ENCODE assay signal across 8 cellular contexts in genomic region chr7:128939861-128940410, GRCh38. TPM values are rescaled to one million over a fixed set of nuclear protein-coding genes. Genes with fewer than 3 reads are reported as not detected.
A peak's percentile ranks its signal among the peaks of the same experiment; 100 is the strongest.
DNase-seq lines count a peak whose midpoint lies in the region; ATAC-seq and TF ChIP-seq lines count a peak whose summit lies in the region.

No MANE protein-coding gene starts in this region.

- H3K4me2 ChIP-seq in mesenchymal stem cell (ENCODE audit: low read length, poor library complexity, severe bottlenecking) = no peak overlapping the region

- H2BK120ac ChIP-seq in mesenchymal stem cell (ENCODE audit: low read depth, low read length) = no peak overlapping the region

- H3K4me3 ChIP-seq in vagina = no peak overlapping the region
- H3K4me3 ChIP-seq in mesenchymal stem cell (ENCODE audit: insufficient read depth in 1 of 2, low read depth in 1 of 2, low read length in 2 of 2) = no peak overlapping the region

- no peak overlapping the region for H3K27ac ChIP-seq in vagina
- H3K27ac ChIP-seq in mesenchymal stem cell (ENCODE audit: low read length, poor library complexity, severe bottlenecking) = no peak overlapping the region

- no peaks in the 10 kb centered on the region for H3K27me3 ChIP-seq in vagina
- peaks cover 50 to 73% of the 10 kb centered on the region in 2 experiments for H3K27me3 ChIP-seq in mesenchymal stem cell (ENCODE audit: control insufficient read depth in 1 of 2, insufficient read depth in 1 of 2, low read length in 2 of 2)

- intact Hi-C loops in vagina (cut with DNase I) = no loop called here

- peak; percentile 28 for ATAC-seq in HG02943 (IDR thresholded peaks at IDR 0.05; ENCODE audit: low read depth, unreplicated experiment)
- peak; percentile 62 for ATAC-seq in stimulated activated memory B cell treated with anti-CD40 and anti-IgM and Interleukin-4, amounts not matched to agents 10 μg/mL and 1 μg/mL and 100 μg/mL, for 72 hours

- H3K9me3 ChIP-seq in vagina (no peaks in the 10 kb centered on the region), mesenchymal stem cell (ENCODE audit: control insufficient read depth, low read length) (no peaks in the 10 kb centered on the region)

- H3K23ac ChIP-seq in mesenchymal stem cell (ENCODE audit: low read length in 2 of 2) = no peak overlapping the region

- no peak overlapping the region for H2BK12ac ChIP-seq in mesenchymal stem cell (ENCODE audit: low read length in 2 of 2)

- no peak overlapping the region for H3K18ac ChIP-seq in mesenchymal stem cell (ENCODE audit: low read depth in 1 of 2, low read length in 2 of 2)

- H3K4me1 ChIP-seq in vagina = peaks cover 9% of the 10 kb centered on the region
- H3K4me1 ChIP-seq in mesenchymal stem cell (ENCODE audit: control insufficient read depth, insufficient read depth, low read depth, low read length) = peaks cover 15% of the 10 kb centered on the region

- CTCF ChIA-PET in activated CD4-positive, alpha-beta memory T cell treated with anti-CD3 and anti-CD28 coated beads, Interleukin-2, amount 10 ng/mL, durations not matched to agents 7 days and 5 days (lab: Charles Lee) = interaction anchor here (0.6 to 1.8 kb wide), 2 partner anchors 152 to 283 kb away, joined by 3 to 7 read pairs; no protein-coding TSS in a partner anchor

- no peak overlapping the region for H2AFZ ChIP-seq in mesenchymal stem cell (ENCODE audit: low read depth, low read length)

- no peak for TF ChIP-seq CTCF in vagina (IDR thresholded peaks at IDR 0.05)

- peak overlapping the region; percentile 51 for H3K4me3 Mint-ChIP-seq in T-helper 2 cell treated with Interferon-gamma antibody and Interleukin-4, amounts not matched to agents 5 μg/mL and 100 μg/mL, for 36 hours
- peak overlapping the region; percentile 88 for H3K4me3 Mint-ChIP-seq in activated CD4-positive, alpha-beta memory T cell treated with anti-CD3 and anti-CD28 coated beads, Interleukin-2, amount 10 ng/mL, durations not matched to agents 7 days and 5 days
- peak overlapping the region; percentile 93 for H3K4me3 Mint-ChIP-seq in stimulated activated memory B cell treated with anti-CD40 and anti-IgM and Interleukin-4, amounts not matched to agents 10 μg/mL and 1 μg/mL and 100 μg/mL, for 72 hours

- DNase-seq in T-helper 2 cell treated with Interferon-gamma antibody and Interleukin-4, amounts not matched to agents 5 μg/mL and 100 μg/mL, for 36 hours (ENCODE audit: low spot score) = no peak
- DNase-seq in T-helper 2 cell = no peak
- no peak for DNase-seq in activated CD4-positive, alpha-beta memory T cell treated with anti-CD3 and anti-CD28 coated beads, Interleukin-2, amount 10 ng/mL, durations not matched to agents 7 days and 5 days
- no peak for DNase-seq in HuH-7.5 (ENCODE audit: low spot score)
- DNase-seq in vagina (ENCODE audit: extremely low spot score in 2 of 2) = no peak
- no peak for DNase-seq in mesenchymal stem cell

- H4K91ac ChIP-seq in mesenchymal stem cell (ENCODE audit: low read length) = no peak overlapping the region

- peaks cover 24% of the 10 kb centered on the region for H3K27me3 Mint-ChIP-seq in T-helper 2 cell treated with Interferon-gamma antibody and Interleukin-4, amounts not matched to agents 5 μg/mL and 100 μg/mL, for 36 hours (ENCODE audit: low read depth)
- peaks cover 7% of the 10 kb centered on the region for H3K27me3 Mint-ChIP-seq in activated CD4-positive, alpha-beta memory T cell treated with anti-CD3 and anti-CD28 coated beads, Interleukin-2, amount 10 ng/mL, durations not matched to agents 7 days and 5 days
- H3K27me3 Mint-ChIP-seq in stimulated activated memory B cell treated with anti-CD40 and anti-IgM and Interleukin-4, amounts not matched to agents 10 μg/mL and 1 μg/mL and 100 μg/mL, for 72 hours = no peaks in the 10 kb centered on the region

- H3K9me3 Mint-ChIP-seq in T-helper 2 cell treated with Interferon-gamma antibody and Interleukin-4, amounts not matched to agents 5 μg/mL and 100 μg/mL, for 36 hours = no peaks in the 10 kb centered on the region
- no peaks in the 10 kb centered on the region for H3K9me3 Mint-ChIP-seq in activated CD4-positive, alpha-beta memory T cell treated with anti-CD3 and anti-CD28 coated beads, Interleukin-2, amount 10 ng/mL, durations not matched to agents 7 days and 5 days
- no peaks in the 10 kb centered on the region for H3K9me3 Mint-ChIP-seq in stimulated activated memory B cell treated with anti-CD40 and anti-IgM and Interleukin-4, amounts not matched to agents 10 μg/mL and 1 μg/mL and 100 μg/mL, for 72 hours

- H3K9ac ChIP-seq in mesenchymal stem cell (ENCODE audit: low read length) = no peak overlapping the region

- H3K4me1 Mint-ChIP-seq in T-helper 2 cell treated with Interferon-gamma antibody and Interleukin-4, amounts not matched to agents 5 μg/mL and 100 μg/mL, for 36 hours (ENCODE audit: low read depth) = peaks cover 24% of the 10 kb centered on the region
- H3K4me1 Mint-ChIP-seq in activated CD4-positive, alpha-beta memory T cell treated with anti-CD3 and anti-CD28 coated beads, Interleukin-2, amount 10 ng/mL, durations not matched to agents 7 days and 5 days = peaks cover 39% of the 10 kb centered on the region
- peaks cover 68% of the 10 kb centered on the region for H3K4me1 Mint-ChIP-seq in stimulated activated memory B cell treated with anti-CD40 and anti-IgM and Interleukin-4, amounts not matched to agents 10 μg/mL and 1 μg/mL and 100 μg/mL, for 72 hours

- no peak overlapping the region for H2BK5ac ChIP-seq in mesenchymal stem cell (ENCODE audit: low read depth, low read length, poor library complexity, severe bottlenecking)

- H3K4ac ChIP-seq in mesenchymal stem cell (ENCODE audit: low read depth in 1 of 2, low read length in 2 of 2) = no peak overlapping the region

- WGBS in mesenchymal stem cell = 82% methylated on average over 18 of the region's 18 CpGs

- TF ChIP-seq POLR2A in vagina (IDR thresholded peaks at IDR 0.05) = no peak

- no peak overlapping the region for H3K27ac Mint-ChIP-seq in T-helper 2 cell treated with Interferon-gamma antibody and Interleukin-4, amounts not matched to agents 5 μg/mL and 100 μg/mL, for 36 hours
- H3K27ac Mint-ChIP-seq in activated CD4-positive, alpha-beta memory T cell treated with anti-CD3 and anti-CD28 coated beads, Interleukin-2, amount 10 ng/mL, durations not matched to agents 7 days and 5 days = peak overlapping the region; percentile 76
- H3K27ac Mint-ChIP-seq in stimulated activated memory B cell treated with anti-CD40 and anti-IgM and Interleukin-4, amounts not matched to agents 10 μg/mL and 1 μg/mL and 100 μg/mL, for 72 hours = peak overlapping the region; percentile 96

- POLR2A ChIA-PET in activated CD4-positive, alpha-beta memory T cell treated with anti-CD3 and anti-CD28 coated beads, Interleukin-2, amount 10 ng/mL, durations not matched to agents 7 days and 5 days (lab: Charles Lee) = interaction anchor here (0.8 to 2.0 kb wide), 5 partner anchors 10 to 499 kb away, joined by 3 to 19 read pairs (median 3); partner anchors contain the start of gene TNPO3

- no peak overlapping the region for H3K14ac ChIP-seq in mesenchymal stem cell (ENCODE audit: low read length in 2 of 2)

- H2BK15ac ChIP-seq in mesenchymal stem cell (ENCODE audit: low read depth, poor library complexity, severe bottlenecking) = no peak overlapping the region

- no peaks in the 10 kb centered on the region for H3K79me1 ChIP-seq in mesenchymal stem cell (replicated peaks; ENCODE audit: low read length, poor library complexity, severe bottlenecking)

- no peak overlapping the region for H4K8ac ChIP-seq in mesenchymal stem cell (ENCODE audit: low read length)

- H3K36me3 Mint-ChIP-seq in T-helper 2 cell treated with Interferon-gamma antibody and Interleukin-4, amounts not matched to agents 5 μg/mL and 100 μg/mL, for 36 hours (ENCODE audit: low read depth) = no peaks in the 10 kb centered on the region
- peaks cover 10% of the 10 kb centered on the region for H3K36me3 Mint-ChIP-seq in activated CD4-positive, alpha-beta memory T cell treated with anti-CD3 and anti-CD28 coated beads, Interleukin-2, amount 10 ng/mL, durations not matched to agents 7 days and 5 days (ENCODE audit: low read depth)
- H3K36me3 Mint-ChIP-seq in stimulated activated memory B cell treated with anti-CD40 and anti-IgM and Interleukin-4, amounts not matched to agents 10 μg/mL and 1 μg/mL and 100 μg/mL, for 72 hours = peaks cover 37% of the 10 kb centered on the region

- H3K36me3 ChIP-seq in vagina (no peaks in the 10 kb centered on the region), mesenchymal stem cell (ENCODE audit: control insufficient read depth in 1 of 2, insufficient read depth in 2 of 2, low read depth in 1 of 2, low read length in 2 of 2) (no peaks in the 10 kb centered on the region)

- H2AK5ac ChIP-seq in mesenchymal stem cell (ENCODE audit: low read length, severe bottlenecking) = no peak overlapping the region

RNA-seq across cellular contexts. Expression of gene IRF5, which starts 2.2 kb away (rescaled TPM):
- total RNA-seq in activated CD4-positive, alpha-beta memory T cell treated with anti-CD3 and anti-CD28 coated beads, Interleukin-2, amount 10 ng/mL, durations not matched to agents 7 days and 5 days = 10 to 100 TPM; 25.5 to 28.6 TPM
- 15.0 TPM for total RNA-seq in vagina
- polyA plus RNA-seq in mesenchymal stem cell (2013, experiment 1 of 2) = not detected
- polyA plus RNA-seq in mesenchymal stem cell (2013, experiment 2 of 2) = not detected

RNA-seq across cellular contexts. Expression of gene KCP, which starts 29.4 kb away (rescaled TPM):
- total RNA-seq in activated CD4-positive, alpha-beta memory T cell treated with anti-CD3 and anti-CD28 coated beads, Interleukin-2, amount 10 ng/mL, durations not matched to agents 7 days and 5 days = under 1 TPM; 0.20 to 0.33 TPM
- total RNA-seq in vagina = 1.2 TPM
- polyA plus RNA-seq in mesenchymal stem cell (2013, experiment 1 of 2) = 3.4 TPM
- polyA plus RNA-seq in mesenchymal stem cell (2013, experiment 2 of 2) = 3.1 TPM
